In the genomic region with DNA sequence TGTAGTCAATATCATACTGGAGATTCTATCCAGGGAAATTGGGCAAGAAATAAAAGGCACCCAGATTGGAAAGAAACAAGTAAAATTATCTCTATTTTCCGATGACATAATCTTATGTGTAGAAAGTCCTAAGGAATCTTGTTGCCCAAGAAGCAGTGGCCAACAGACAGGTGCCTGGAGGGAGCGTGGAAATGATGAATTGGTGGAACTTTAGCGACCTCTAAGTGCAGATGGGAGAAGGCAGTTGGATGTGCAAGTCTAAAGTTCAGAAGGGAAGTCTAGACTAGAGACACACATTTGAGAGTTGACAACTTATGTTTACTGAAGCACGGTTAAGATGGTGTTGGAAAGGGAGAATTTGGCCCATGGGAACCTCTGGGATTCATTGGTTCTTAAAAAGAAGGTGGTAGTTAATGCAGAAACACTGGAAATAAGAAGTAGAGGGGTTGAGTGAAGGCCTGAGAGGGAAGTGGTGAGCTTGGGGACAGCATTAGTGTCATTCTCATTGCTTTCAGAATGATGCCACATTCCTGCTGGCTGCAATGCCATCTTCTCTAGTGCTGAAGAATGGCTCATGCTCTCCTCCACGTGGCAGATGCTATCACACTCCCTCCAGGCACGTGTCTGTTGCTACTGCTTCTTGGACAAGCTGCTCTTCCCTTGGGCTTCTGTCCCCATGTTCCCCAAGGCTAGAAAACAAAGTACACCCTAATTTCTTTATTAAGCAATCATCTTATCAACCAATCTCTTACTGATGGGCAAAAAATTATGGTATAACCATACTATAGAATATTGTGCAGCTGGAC, we compare ENCODE assay signal across 25 cellular contexts. TPM values are rescaled to one million over a fixed set of nuclear protein-coding genes. Genes with fewer than 3 reads are reported as not detected.
A peak's percentile ranks its signal among the peaks of the same experiment; 100 is the strongest.
DNase-seq lines count a peak whose midpoint lies in the region; ATAC-seq, FAIRE-seq and TF ChIP-seq lines count a peak whose summit lies in the region.
"Had no signal": no experiment of that assay in that cellular context is flagged by ENCODE, and none has a peak within 500 bp of the region (broad histone marks: within the 10 kb centered on the region; RNA-seq: fewer than 3 reads in every experiment).

No MANE protein-coding gene starts in this region.

- no peaks in the 10 kb centered on the region for H3K27me3 Mint-ChIP-seq in Calu3 (ENCODE audit: unreplicated experiment)
- H3K27me3 Mint-ChIP-seq in activated T-cell treated with anti-CD3 and anti-CD28 coated beads, Interleukin-2, amount 50 U/mL, for 24 hours = peaks cover 11% of the 10 kb centered on the region

- no peak overlapping the region for H3K27ac Mint-ChIP-seq in Calu3 (ENCODE audit: unreplicated experiment)
- no peak overlapping the region for H3K27ac Mint-ChIP-seq in activated T-cell treated with anti-CD3 and anti-CD28 coated beads, Interleukin-2, amount 50 U/mL, for 24 hours
- no peak overlapping the region for H3K27ac Mint-ChIP-seq in activated naive CD4-positive, alpha-beta T cell treated with anti-CD3 and anti-CD28 coated beads, Interleukin-2, amount 50 U/mL, for 72 hours
- H3K27ac Mint-ChIP-seq: activated CD4-positive, alpha-beta T cell treated with anti-CD3 and anti-CD28 coated beads, Interleukin-2, amount 10 ng/mL, durations not matched to agents 7 days and 5 days; activated T-cell treated with anti-CD3 and anti-CD28 coated beads, Interleukin-2, amount 50 U/mL, for 72 hours had no signal

- H3K9ac ChIP-seq in HepG2 (ENCODE audit: insufficient read depth, low read depth, low read length) = no peak overlapping the region

- H3K9me3 ChIP-seq in HepG2 (ENCODE audit: low read length) = no peaks in the 10 kb centered on the region
- H3K9me3 ChIP-seq: esophagus squamous epithelium, HAP-1, right lobe of liver had no signal

- no peaks in the 10 kb centered on the region for H4K20me1 ChIP-seq in HepG2 (ENCODE audit: insufficient read depth, low read length)

- no peak overlapping the region for H3K27ac ChIP-seq in HepG2 (ENCODE audit: extremely low read length, insufficient read depth, low read length)
- H3K27ac ChIP-seq: coronary artery, esophagus squamous epithelium, HL-60, right lobe of liver had no signal

- no peak overlapping the region for H3K4me3 Mint-ChIP-seq in Calu3 (ENCODE audit: low read depth, unreplicated experiment)
- no peak overlapping the region for H3K4me3 Mint-ChIP-seq in activated T-cell treated with anti-CD3 and anti-CD28 coated beads, Interleukin-2, amount 50 U/mL, for 24 hours
- H3K4me3 Mint-ChIP-seq: activated CD4-positive, alpha-beta T cell treated with anti-CD3 and anti-CD28 coated beads, Interleukin-2, amount 10 ng/mL, durations not matched to agents 7 days and 5 days; activated T-cell treated with anti-CD3 and anti-CD28 coated beads, Interleukin-2, amount 50 U/mL, for 72 hours; neural crest cell had no signal

- peak overlapping the region in 1 of 3 experiments; percentile 13; a peak in 1 of 6 replicates for H3K4me3 ChIP-seq in HepG2 (replicated peaks in 1 of 3; ENCODE audit: insufficient read depth in 1 of 3, low read depth in 2 of 3, low read length in 3 of 3)
- H3K4me3 ChIP-seq: coronary artery, esophagus squamous epithelium, HAP-1, right lobe of liver had no signal

- ATAC-seq in HepG2 = peak; percentile 93
- no peak for ATAC-seq in activated naive CD4-positive, alpha-beta T cell treated with anti-CD3 and anti-CD28 coated beads, Interleukin-2, amount 50 U/mL, for 72 hours
- no peak for ATAC-seq in GM21528 (IDR thresholded peaks at IDR 0.05; ENCODE audit: low FRiP score, unreplicated experiment)
- ATAC-seq: activated T-cell treated with anti-CD3 and anti-CD28 coated beads, Interleukin-2, amount 50 U/mL, for 72 hours; left ventricle myocardium superior; stimulated activated naive CD8-positive, alpha-beta T cell treated with anti-CD3 and anti-CD28 coated beads, Interleukin-15, Interleukin-2, amounts not matched to agents 100 U/mL and 50 U/mL, for 24 hours had no signal

- H3K4me2 ChIP-seq in HepG2 (ENCODE audit: low read depth, low read length) = peak overlapping the region; percentile 55

- H3K9me3 Mint-ChIP-seq in Calu3 (ENCODE audit: low read depth, unreplicated experiment) = no peaks in the 10 kb centered on the region
- no peaks in the 10 kb centered on the region for H3K9me3 Mint-ChIP-seq in activated T-cell treated with anti-CD3 and anti-CD28 coated beads, Interleukin-2, amount 50 U/mL, for 24 hours
- no peaks in the 10 kb centered on the region for H3K9me3 Mint-ChIP-seq in activated naive CD4-positive, alpha-beta T cell treated with anti-CD3 and anti-CD28 coated beads, Interleukin-2, amount 50 U/mL, for 72 hours
- H3K9me3 Mint-ChIP-seq: activated CD4-positive, alpha-beta T cell treated with anti-CD3 and anti-CD28 coated beads, Interleukin-2, amount 10 ng/mL, durations not matched to agents 7 days and 5 days; activated T-cell treated with anti-CD3 and anti-CD28 coated beads, Interleukin-2, amount 50 U/mL, for 72 hours; neural crest cell had no signal

- FAIRE-seq in HTR-8/SVneo (lab: Jason Lieb, UNC) = peak; percentile 70
- FAIRE-seq in HepG2 (lab: Jason Lieb, UNC) = peak; percentile 77
- FAIRE-seq: RCC 7860 had no signal

- peak; percentile 55; the same call in 1 of the 2 replicates for TF ChIP-seq RAD21 in HepG2 (CRISPR knock-in tag; IDR thresholded peaks at IDR 0.05)

- WGBS in HepG2 (ENCODE audit: low lambda C conversion rate) = 5% methylated on average over 6 of the region's 6 CpGs

- in situ Hi-C loops in HepG2 (cut with HindIII; ENCODE audit: extremely low pct_ligation_motif_present, low pct_unique_long_range_greater_than_20kb) = no loop called here

- TF ChIP-seq POLR2A in HepG2 (IDR thresholded peaks at IDR 0.05; ENCODE audit: insufficient read depth in 1 of 2, low read depth in 2 of 2, low read length in 2 of 2) = no peak

- BruUV-seq in Calu3 (replicated peaks; lab: Mats Ljungman, UMichigan) (no TSS peak), HepG2 (replicated peaks; lab: Mats Ljungman, UMichigan) (no TSS peak)

- peak; percentile 17 for TF ChIP-seq CTCF in Calu3 (IDR thresholded peaks at IDR 0.05; ENCODE audit: unreplicated experiment)
- TF ChIP-seq CTCF in HepG2 (CRISPR knock-in tag; IDR thresholded peaks at IDR 0.05) = peak; percentile 84

- no peaks in the 10 kb centered on the region for H3K36me3 Mint-ChIP-seq in Calu3 (ENCODE audit: insufficient read depth, unreplicated experiment)
- no peaks in the 10 kb centered on the region for H3K36me3 Mint-ChIP-seq in activated T-cell treated with anti-CD3 and anti-CD28 coated beads, Interleukin-2, amount 50 U/mL, for 24 hours (ENCODE audit: low read depth)
- H3K36me3 Mint-ChIP-seq in activated naive CD4-positive, alpha-beta T cell treated with anti-CD3 and anti-CD28 coated beads, Interleukin-2, amount 50 U/mL, for 72 hours = no peaks in the 10 kb centered on the region

- H3K27me3 ChIP-seq in HepG2 (ENCODE audit: control insufficient read depth in 1 of 2, insufficient read depth in 2 of 2, low read length in 2 of 2) = no peaks in the 10 kb centered on the region
- H3K27me3 ChIP-seq: right lobe of liver had no signal

- no peaks in the 10 kb centered on the region for H3K36me3 ChIP-seq in HepG2 (replicated peaks in 1 of 2; ENCODE audit: control insufficient read depth in 1 of 2, insufficient read depth in 2 of 2, low read length in 2 of 2)
- H3K36me3 ChIP-seq: esophagus squamous epithelium, HAP-1, right lobe of liver had no signal

- TF ChIP-seq EP300 in HepG2 (IDR thresholded peaks at IDR 0.05; ENCODE audit: low read depth in 2 of 2, low read length in 2 of 2) (no peak), HepG2 (CRISPR knock-in tag; IDR thresholded peaks at IDR 0.05; ENCODE audit: borderline replicate concordance) (no peak)

- peak overlapping the region; percentile 67 for H2AFZ ChIP-seq in HepG2 (ENCODE audit: low read length)

- H3K4me1 ChIP-seq in HepG2 (ENCODE audit: insufficient read depth, low read length) = peaks cover 30% of the 10 kb centered on the region
- H3K4me1 ChIP-seq: esophagus squamous epithelium, HAP-1 had no signal

- DNase-seq in Calu3 (peak; percentile 41), HTR-8/SVneo (ENCODE audit: insufficient read length, low spot score) (no peak), RPMI8226 (peak; percentile 35), HepG2 (ENCODE audit: low spot score) (peak; percentile 64), H4 (ENCODE audit: low spot score) (no peak)
- DNase-seq in activated T-cell treated with anti-CD3 and anti-CD28 coated beads, Interleukin-2, amount 50 U/mL, for 24 hours = no peak
- no peak for DNase-seq in activated naive CD4-positive, alpha-beta T cell treated with anti-CD3 and anti-CD28 coated beads, Interleukin-2, amount 50 U/mL, for 72 hours (ENCODE audit: low spot score in 2 of 2)
- DNase-seq: activated CD4-positive, alpha-beta T cell treated with anti-CD3 and anti-CD28 coated beads, Interleukin-2, amount 10 ng/mL, durations not matched to agents 7 days and 5 days; activated T-cell treated with anti-CD3 and anti-CD28 coated beads, Interleukin-2, amount 50 U/mL, for 72 hours; amniotic stem cell; esophagus squamous epithelium; GF-D8; hippocampal formation; left ventricle myocardium superior; NCI-H2227 treated with DMSO at 0.1 percent for 48 hours; right lobe of liver; stimulated activated naive CD8-positive, alpha-beta T cell treated with anti-CD3 and anti-CD28 coated beads, Interleukin-15, Interleukin-2, amounts not matched to agents 100 U/mL and 50 U/mL, for 24 hours had no signal

- intact Hi-C loops in Calu3 (cut with micrococcal nuclease; ENCODE audit: unreplicated experiment) = no loop called here
- intact Hi-C loops in HepG2 (cut with micrococcal nuclease; ENCODE audit: unreplicated experiment) = loop anchor here (5.0 kb wide), 1 partner anchor 141 kb away; no protein-coding TSS in a partner anchor

- POLR2A ChIA-PET in HepG2 (lab: Yijun Ruan, JAX) = interaction anchor here (1.0 kb wide), 1 partner anchor 12 kb away, joined by 3 read pairs; no protein-coding TSS in a partner anchor

- H3K4me1 Mint-ChIP-seq in Calu3 (ENCODE audit: low read depth, unreplicated experiment) = peaks cover 9% of the 10 kb centered on the region
- H3K4me1 Mint-ChIP-seq in activated T-cell treated with anti-CD3 and anti-CD28 coated beads, Interleukin-2, amount 50 U/mL, for 24 hours (ENCODE audit: low read depth) = no peaks in the 10 kb centered on the region
- H3K4me1 Mint-ChIP-seq: activated CD4-positive, alpha-beta T cell treated with anti-CD3 and anti-CD28 coated beads, Interleukin-2, amount 10 ng/mL, durations not matched to agents 7 days and 5 days; neural crest cell had no signal

- CTCF ChIA-PET in Calu3 (lab: Charles Lee) (interaction anchor here (0.5 to 1.0 kb wide), 2 partner anchors 58 to 114 kb away, joined by 3 to 5 read pairs; no protein-coding TSS in a partner anchor), HepG2 (lab: Yijun Ruan, JAX; ENCODE audit: low intra/inter-chr PET ratio, low total read pairs) (interaction anchor here (0.8 to 1.3 kb wide), 2 partner anchors 59 to 140 kb away, joined by 3 to 5 read pairs; no protein-coding TSS in a partner anchor)

- no peaks in the 10 kb centered on the region for H3K79me2 ChIP-seq in HepG2 (ENCODE audit: insufficient read depth, low read length)

RNA-seq across cellular contexts. Expression of a gene that starts 24.0 kb away (rescaled TPM):
- total RNA-seq in Calu3 (2022) (0.10 TPM in 1 of 2 replicates, not detected in the other), HepG2 (2016; rRNA removed; fragmentation: Illumina TruSeq; extraction: Trizol) (1.6 and 2.2 TPM in 2 replicates)
- total RNA-seq in HepG2 (2016; cell fraction: cytosol; rRNA removed; fragmentation: Illumina TruSeq; extraction: Trizol; ENCODE audit: low read depth) = 0.44 and 0.51 TPM in 2 replicates
- 2.0 and 2.3 TPM in 2 replicates for total RNA-seq in HepG2 (2016; cell fraction: insoluble cytoplasmic fraction; rRNA removed; fragmentation: Illumina TruSeq; extraction: Trizol)
- total RNA-seq in HepG2 (2016; cell fraction: membrane; rRNA removed; fragmentation: Illumina TruSeq; extraction: Trizol) = 0.83 and 1.1 TPM in 2 replicates
- 1.4 and 2.1 TPM in 2 replicates for total RNA-seq in HepG2 (2016; cell fraction: nucleus; rRNA removed; fragmentation: Illumina TruSeq; extraction: Trizol)
- polyA plus RNA-seq in HepG2 (2011; rRNA removed) = 5.8 and 6.5 TPM in 2 replicates
- polyA plus RNA-seq in HepG2 (2011; cell fraction: cytosol; rRNA removed) = 5.1 and 6.4 TPM in 2 replicates
- 3.5 and 4.3 TPM in 2 replicates for polyA plus RNA-seq in HepG2 (2011; cell fraction: nucleus; rRNA removed)
- 6.1 TPM in 2 replicates for polyA plus RNA-seq in HepG2 (2012)
- 0.08 and 0.17 TPM in 2 replicates for polyA plus RNA-seq in HepG2 (2016; cell fraction: cytosol; fragmentation: Illumina TruSeq; extraction: Trizol; ENCODE audit: low read depth)
- polyA plus RNA-seq in HepG2 (2016; cell fraction: insoluble cytoplasmic fraction; fragmentation: Illumina TruSeq; extraction: Trizol; ENCODE audit: low read depth) = 2.8 and 3.4 TPM in 2 replicates
- polyA plus RNA-seq in HepG2 (2016; cell fraction: membrane; fragmentation: Illumina TruSeq; extraction: Trizol; ENCODE audit: low read depth) = 0.38 and 0.55 TPM in 2 replicates
- 1.9 and 2.0 TPM in 2 replicates for polyA plus RNA-seq in HepG2 (2016; cell fraction: nucleus; fragmentation: Illumina TruSeq; extraction: Trizol; ENCODE audit: insufficient read depth, low read depth)
- polyA minus RNA-seq in HepG2 (2011; rRNA and poly(A)+ RNA removed; ENCODE audit: low replicate concordance) = 9.0 TPM in 1 of 2 replicates, not detected in the other
- polyA minus RNA-seq in HepG2 (2011; cell fraction: cytosol; rRNA and poly(A)+ RNA removed) = 3.4 and 3.8 TPM in 2 replicates
- polyA minus RNA-seq in HepG2 (2011; cell fraction: nucleus; rRNA and poly(A)+ RNA removed) = 7.1 and 9.9 TPM in 2 replicates
- not detected for total RNA-seq in activated naive CD4-positive, alpha-beta T cell treated with anti-CD3 and anti-CD28 coated beads, Interleukin-2, amount 50 U/mL, for 72 hours
- total RNA-seq in H4 (2014; rRNA removed; shearing (Covaris generic)) = not detected in 2 replicates
- total RNA-seq: activated CD4-positive, alpha-beta T cell treated with anti-CD3 and anti-CD28 coated beads, Interleukin-2, amount 10 ng/mL, durations not matched to agents 7 days and 5 days; activated T-cell treated with anti-CD3 and anti-CD28 coated beads, Interleukin-2, amount 50 U/mL, for 72 hours; esophagus squamous epithelium; left ventricle myocardium superior; M059J; neural crest cell; T-helper 2 cell treated with Interferon-gamma antibody and Interleukin-4, amounts not matched to agents 100 ng/mL and 5 ng/mL, for 36 hours had no signal

RNA-seq across cellular contexts. Expression of a gene that starts 26.7 kb away (rescaled TPM):
- total RNA-seq in Calu3 (2022) = 72.9 and 105 TPM in 2 replicates
- not detected in 2 replicates for total RNA-seq in HepG2 (2016; rRNA removed; fragmentation: Illumina TruSeq; extraction: Trizol)
- not detected in 2 replicates for total RNA-seq in HepG2 (2016; cell fraction: cytosol; rRNA removed; fragmentation: Illumina TruSeq; extraction: Trizol; ENCODE audit: low read depth)
- not detected in 2 replicates for total RNA-seq in HepG2 (2016; cell fraction: insoluble cytoplasmic fraction; rRNA removed; fragmentation: Illumina TruSeq; extraction: Trizol)
- total RNA-seq in HepG2 (2016; cell fraction: membrane; rRNA removed; fragmentation: Illumina TruSeq; extraction: Trizol) = not detected in 2 replicates
- total RNA-seq in HepG2 (2016; cell fraction: nucleus; rRNA removed; fragmentation: Illumina TruSeq; extraction: Trizol) = not detected in 2 replicates
- polyA plus RNA-seq in HepG2 (2011; rRNA removed) = not detected in 2 replicates
- not detected in 2 replicates for polyA plus RNA-seq in HepG2 (2011; cell fraction: cytosol; rRNA removed)
- polyA plus RNA-seq in HepG2 (2011; cell fraction: nucleus; rRNA removed) = not detected in 2 replicates
- polyA plus RNA-seq in HepG2 (2012) = not detected in 2 replicates
- not detected in 2 replicates for polyA plus RNA-seq in HepG2 (2016; cell fraction: cytosol; fragmentation: Illumina TruSeq; extraction: Trizol; ENCODE audit: low read depth)
- not detected in 2 replicates for polyA plus RNA-seq in HepG2 (2016; cell fraction: insoluble cytoplasmic fraction; fragmentation: Illumina TruSeq; extraction: Trizol; ENCODE audit: low read depth)
- not detected in 2 replicates for polyA plus RNA-seq in HepG2 (2016; cell fraction: membrane; fragmentation: Illumina TruSeq; extraction: Trizol; ENCODE audit: low read depth)
- polyA plus RNA-seq in HepG2 (2016; cell fraction: nucleus; fragmentation: Illumina TruSeq; extraction: Trizol; ENCODE audit: insufficient read depth, low read depth) = not detected in 2 replicates
- polyA minus RNA-seq in HepG2 (2011; rRNA and poly(A)+ RNA removed; ENCODE audit: low replicate concordance) = not detected in 2 replicates
- polyA minus RNA-seq in HepG2 (2011; cell fraction: cytosol; rRNA and poly(A)+ RNA removed) = not detected in 2 replicates
- polyA minus RNA-seq in HepG2 (2011; cell fraction: nucleus; rRNA and poly(A)+ RNA removed) = not detected in 2 replicates
- total RNA-seq in activated naive CD4-positive, alpha-beta T cell treated with anti-CD3 and anti-CD28 coated beads, Interleukin-2, amount 50 U/mL, for 72 hours = not detected
- total RNA-seq in H4 (2014; rRNA removed; shearing (Covaris generic)) = 0.19 and 0.66 TPM in 2 replicates
- total RNA-seq: activated CD4-positive, alpha-beta T cell treated with anti-CD3 and anti-CD28 coated beads, Interleukin-2, amount 10 ng/mL, durations not matched to agents 7 days and 5 days; activated T-cell treated with anti-CD3 and anti-CD28 coated beads, Interleukin-2, amount 50 U/mL, for 72 hours; left ventricle myocardium superior; neural crest cell; T-helper 2 cell treated with Interferon-gamma antibody and Interleukin-4, amounts not matched to agents 100 ng/mL and 5 ng/mL, for 36 hours had no signal

Comparison
In these comparisons a context has a peak if more than half of its experiments do, and no peak if none do; other contexts are left out.
1. DNase-seq: peak in Calu3 (single experiment), RPMI8226 (single experiment) and HepG2 (single experiment); none in HTR-8/SVneo (single experiment), activated T-cell treated with anti-CD3 and anti-CD28 coated beads, Interleukin-2, amount 50 U/mL, for 24 hours (single experiment), activated naive CD4-positive, alpha-beta T cell treated with anti-CD3 and anti-CD28 coated beads, Interleukin-2, amount 50 U/mL, for 72 hours (0 of 2) and H4 (single experiment).
2. RNA of a gene that starts 26.7 kb away (total RNA-seq): 72.9 to 105 TPM in Calu3; 0.19 to 0.66 TPM in H4, not detected in HepG2 and not detected in activated naive CD4-positive, alpha-beta T cell treated with anti-CD3 and anti-CD28 coated beads, Interleukin-2, amount 50 U/mL, for 72 hours; every median in the first group is over 10 times any median in the second.